ENCODE assay signal across 10 cellular contexts in the genomic region with DNA sequence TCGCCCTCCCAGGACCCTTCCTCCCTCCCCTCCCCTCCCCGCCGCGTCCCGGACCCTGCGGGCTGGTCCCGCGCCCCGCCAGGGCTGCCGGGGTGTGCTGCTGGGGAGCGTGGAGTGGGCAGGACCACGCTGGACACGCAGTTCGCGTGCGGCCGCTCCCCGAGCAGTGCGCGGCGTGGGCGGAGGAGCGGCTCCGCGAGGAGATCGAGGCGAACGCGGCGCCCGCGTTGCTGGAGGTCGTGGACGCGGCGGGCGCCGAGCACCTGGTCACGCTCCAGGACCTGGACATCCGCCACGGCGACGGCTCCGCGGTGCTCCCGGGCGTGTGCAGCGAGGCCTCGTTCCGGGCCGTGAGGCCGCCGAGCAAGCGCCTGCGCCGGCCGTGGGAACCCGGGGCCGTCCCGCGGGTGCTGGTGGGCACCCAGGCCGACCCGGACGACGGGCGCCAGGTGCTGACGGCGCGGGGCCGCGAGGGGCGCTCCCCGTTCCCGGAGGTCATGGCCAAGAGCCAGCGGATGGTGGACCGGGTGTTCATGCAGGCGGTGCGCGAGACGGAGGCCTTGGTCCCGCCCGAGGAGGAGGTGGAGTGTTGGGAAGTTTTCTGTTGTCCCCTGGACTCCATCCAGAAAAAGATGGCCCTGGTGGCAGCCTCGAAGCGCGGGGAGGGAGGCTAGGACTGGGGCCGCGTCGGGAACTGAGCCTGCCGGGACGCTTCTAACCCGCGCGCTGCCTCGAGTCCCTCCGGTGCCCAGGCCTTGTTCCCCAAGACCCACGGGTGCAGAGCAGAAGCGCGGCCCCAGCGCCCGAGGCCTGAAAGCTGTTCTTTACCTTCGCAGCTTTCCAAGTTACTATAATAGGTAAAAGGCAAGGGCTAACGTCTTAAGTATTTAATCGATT. TPM values are rescaled to one million over a fixed set of nuclear protein-coding genes. Genes with fewer than 3 reads are reported as not detected.
DNase-seq lines count a peak whose midpoint lies in the region; ATAC-seq, FAIRE-seq and TF ChIP-seq lines count a peak whose summit lies in the region.
"Had no signal": no experiment of that assay in that cellular context is flagged by ENCODE, and none has a peak within 500 bp of the region (broad histone marks: within the 10 kb centered on the region; RNA-seq: fewer than 3 reads in every experiment).

No MANE protein-coding gene starts in this region.

- TF ChIP-seq EP300 in H1 (IDR thresholded peaks at IDR 0.05; ENCODE audit: borderline replicate concordance in 1 of 2, low read depth in 2 of 2, low read length in 2 of 2): no peak
- no peak for TF ChIP-seq EP300 in stomach (IDR thresholded peaks at IDR 0.05)

- no peaks in the 10 kb centered on the region for H3K79me2 ChIP-seq in H1 (ENCODE audit: control insufficient read depth in 1 of 2, insufficient read depth in 2 of 2, low read length in 2 of 2)

- no peak overlapping the region for H3K23ac ChIP-seq in H1 (ENCODE audit: insufficient read length)

- H3K18ac ChIP-seq in H1 (ENCODE audit: extremely low read depth, low read length): peak overlapping the region; percentile 92; the same call in 1 of the 2 replicates

- no peak overlapping the region for H2AFZ ChIP-seq in H1 (ENCODE audit: low read length)

- H3K4me2 ChIP-seq in H1 (ENCODE audit: insufficient read depth in 1 of 2, low read depth in 2 of 2, low read length in 2 of 2): peak overlapping the region; percentile 65 to 66; a peak in 3 of 4 replicates

- no TSS peak for BruUV-seq in Panc1 (replicated peaks; lab: Mats Ljungman, UMichigan)

- no peaks in the 10 kb centered on the region for H3K9me3 ChIP-seq in Panc1 (ENCODE audit: control insufficient read depth, insufficient read depth, low read depth, low read length)
- no peaks in the 10 kb centered on the region; a peak in 1 of 4 replicates for H3K9me3 ChIP-seq in H1 (ENCODE audit: insufficient read depth in 2 of 2, low read depth in 1 of 2, low read length in 1 of 2)
- H3K9me3 ChIP-seq in lower lobe of right lung: no peaks in the 10 kb centered on the region
- H3K9me3 ChIP-seq in stomach: peaks cover 0 to 5% (median 0%) of the 10 kb centered on the region in 4 donors

- peak overlapping the region; percentile 36 for H4K5ac ChIP-seq in H1 (ENCODE audit: insufficient read length, low read depth, low read length)

- peaks cover 7% of the 10 kb centered on the region; the same call in 1 of the 2 replicates for H3K23me2 ChIP-seq in H1 (ENCODE audit: low read depth, low read length)

- H2BK20ac ChIP-seq in H1 (ENCODE audit: low read length): no peak overlapping the region

- H3K9ac ChIP-seq in H1 (replicated peaks in 1 of 4; ENCODE audit: extremely low read depth in 1 of 4, low read depth in 3 of 4, low read length in 3 of 4): peak overlapping the region in 2 of 4 experiments; percentile 24 to 36; a peak in 3 of 7 replicates

- H3K4me3 ChIP-seq in Panc1 (ENCODE audit: low read depth in 2 of 2, low read length in 2 of 2) (peak overlapping the region; percentile 31 to 37), H1 (ENCODE audit: extremely low read depth in 1 of 4, insufficient read depth in 2 of 4, low read depth in 3 of 4, low read length in 4 of 4) (peak overlapping the region; percentile 36 to 59 (median 44)), lower lobe of right lung (peak overlapping the region; percentile 45), stomach (peak overlapping the region; percentile 35 to 48 (median 39))

- no peaks in the 10 kb centered on the region for H3K36me3 ChIP-seq in Panc1 (ENCODE audit: control insufficient read depth, insufficient read depth, low read length)
- no peaks in the 10 kb centered on the region for H3K36me3 ChIP-seq in H1 (ENCODE audit: control insufficient read depth in 2 of 4, insufficient read depth in 4 of 4, low read length in 3 of 4)
- H3K36me3 ChIP-seq in lower lobe of right lung: no peaks in the 10 kb centered on the region
- no peaks in the 10 kb centered on the region for H3K36me3 ChIP-seq in stomach

- H4K20me1 ChIP-seq in H1 (replicated peaks in 1 of 2; ENCODE audit: control insufficient read depth in 1 of 2, insufficient read depth in 2 of 2, low read length in 2 of 2): no peaks in the 10 kb centered on the region

- H3K27ac ChIP-seq in Panc1 (ENCODE audit: low read length) (no peak overlapping the region), H1 (ENCODE audit: low read depth, low read length) (no peak overlapping the region), lower lobe of right lung (no peak overlapping the region), stomach (peak overlapping the region in 3 of 5 donors; percentile 19 to 61 (median 58))

- ATAC-seq in Panc1 (peak; percentile 69), lower lobe of right lung (peak; percentile 49 to 55), HG02870 (IDR thresholded peaks at IDR 0.05; ENCODE audit: unreplicated experiment) (no peak)

- intact Hi-C loops in Panc1 (cut with micrococcal nuclease; ENCODE audit: unreplicated experiment) (loop anchor here (5.0 kb wide), 1 partner anchor 137 kb away; no protein-coding TSS in a partner anchor), lower lobe of right lung (cut with DNase I) (no loop called here), stomach (cut with DNase I; ENCODE audit: low total_unique reads) (loop anchor here (10.0 kb wide), 1 partner anchor 95 kb away; no protein-coding TSS in a partner anchor)

- H3K4ac ChIP-seq in H1 (replicated peaks; ENCODE audit: insufficient read length, low read depth, low read length): no peak overlapping the region

- TF ChIP-seq POLR2A in H1 (IDR thresholded peaks at IDR 0.05; ENCODE audit: control extremely low read depth in 1 of 2, low read depth in 2 of 2, low read length in 2 of 2): no peak
- TF ChIP-seq POLR2A in stomach (IDR thresholded peaks at IDR 0.05): no peak

- in situ Hi-C loops in Panc1 (cut with HindIII; ENCODE audit: low pct_unique_long_range_greater_than_20kb, low sequenced_read_pairs): no loop called here

- CTCF ChIA-PET in Panc1 (lab: Charles Lee) (no interaction called here), H1 (lab: Charles Lee; ENCODE audit: partially characterized antibody) (interaction anchor here (0.8 to 3.8 kb wide), 4 partner anchors 12 to 175 kb away, joined by 3 to 31 read pairs (median 6); no protein-coding TSS in a partner anchor)

- no peak for TF ChIP-seq CTCF in Panc1 (IDR thresholded peaks at IDR 0.05)
- peak; percentile 18 to 37 (median 27); a peak in 3 of 4 replicates for TF ChIP-seq CTCF in H1 (IDR thresholded peaks at IDR 0.05; ENCODE audit: control extremely low read depth in 1 of 3, insufficient read depth in 1 of 3, low read depth in 1 of 3, low read length in 3 of 3)
- no peak for TF ChIP-seq CTCF in lower lobe of right lung (IDR thresholded peaks at IDR 0.05)
- TF ChIP-seq CTCF in stomach (IDR thresholded peaks at IDR 0.05): no peak

- peak overlapping the region; percentile 10 for H3K56ac ChIP-seq in H1 (replicated peaks; ENCODE audit: insufficient read length, low read depth, low read length)

- no peak overlapping the region for H2AK5ac ChIP-seq in H1 (ENCODE audit: low read depth, low read length)

- no peak overlapping the region for H2BK15ac ChIP-seq in H1 (ENCODE audit: low read length)

- H3K27me3 ChIP-seq in Panc1 (ENCODE audit: control insufficient read depth, insufficient read depth, low read length) (no peaks in the 10 kb centered on the region), H1 (replicated peaks in 1 of 4; ENCODE audit: control insufficient read depth in 3 of 4, extremely low read depth in 1 of 4, insufficient read depth in 3 of 4, low read length in 3 of 4) (peaks cover 0 to 20% (median 11%) of the 10 kb centered on the region in 4 experiments; a peak in 5 of 7 replicates), lower lobe of right lung (ENCODE audit: low read depth) (peaks cover 65% of the 10 kb centered on the region), stomach (peaks cover under 1 to 81% (median 24%) of the 10 kb centered on the region in 3 donors)

- H3K4me1 ChIP-seq in Panc1 (ENCODE audit: control insufficient read depth, insufficient read depth, low read length) (no peaks in the 10 kb centered on the region), H1 (replicated peaks in 1 of 4; ENCODE audit: control insufficient read depth in 3 of 4, insufficient read depth in 4 of 4, low read length in 3 of 4) (peaks cover 4 to 19% (median 12%) of the 10 kb centered on the region in 4 experiments), lower lobe of right lung (peaks cover 19% of the 10 kb centered on the region), stomach (peaks cover 11 to 28% (median 17%) of the 10 kb centered on the region in 4 donors)

- POLR2A ChIA-PET in Panc1 (lab: Charles Lee): interaction anchor here (0.6 kb wide), 1 partner anchor 35 kb away, joined by 3 read pairs; no protein-coding TSS in a partner anchor
- POLR2A ChIA-PET in H1 (lab: Charles Lee; ENCODE audit: partially characterized antibody): interaction anchor here (1.0 kb wide), 1 partner anchor 8 kb away, joined by 3 read pairs; no protein-coding TSS in a partner anchor

- H2BK120ac ChIP-seq in H1 (replicated peaks; ENCODE audit: low read depth, low read length): no peak overlapping the region

- H2BK12ac ChIP-seq in H1 (ENCODE audit: low read depth, low read length): no peak overlapping the region

- TF ChIP-seq RAD21 in H1 (IDR thresholded peaks at IDR 0.05 in 1 of 2, conservative IDR thresholded peaks at IDR 0.05 in 1 of 2; ENCODE audit: low read depth in 2 of 2, low read length in 2 of 2): peak in 1 of 2 experiments; percentile 14; a peak in 1 of 4 replicates

- DNase-seq in Panc1 (ENCODE audit: low read depth, low spot score) (no peak), H1 (ENCODE audit: low read depth in 1 of 2, low spot score in 2 of 2) (peak in 1 of 2 experiments; percentile 72), lower lobe of right lung (no peak), stomach (no peak), NCI-H187 treated with DMSO at 0.1 percent for 48 hours (lab: John Stamatoyannopoulos, UW) (no peak), cerebellar nuclear complex (lab: John Stamatoyannopoulos, UW) (no peak), D341Med (ENCODE audit: low spot score) (no peak)
- DNase-seq: effector memory CD4-positive, alpha-beta T cell; NCI-H1436 treated with DMSO at 0.1 percent for 48 hours had no signal

- H3K79me1 ChIP-seq in H1 (ENCODE audit: low read depth, low read length): no peaks in the 10 kb centered on the region

- no peak overlapping the region for H3K14ac ChIP-seq in H1 (ENCODE audit: insufficient read length)

- WGBS in H1 (ENCODE audit: extremely low coverage in 1 of 2, insufficient coverage in 1 of 2, insufficient read length in 1 of 2, insufficient replicate concordance in 2 of 2, low coverage in 1 of 2, low lambda C conversion rate in 2 of 2, missing lambda C conversion rate in 1 of 2), 2 experiments: 8% methylated on average over 70 of the region's 103 CpGs; no CpG with 5 or more reads in 1 of the 2 experiments
- WGBS in stomach, 5 donors: 16 to 74% (median 26%) methylated on average over 3 to 102 of the region's 103 CpGs

- no peak for FAIRE-seq in H1 (lab: Jason Lieb, UNC)

- no peak overlapping the region for H4K91ac ChIP-seq in H1 (replicated peaks; ENCODE audit: insufficient read length, low read length)

- H2BK5ac ChIP-seq in H1 (ENCODE audit: low read depth, low read length): no peak overlapping the region; the same call in 1 of the 2 replicates

- peak overlapping the region; percentile 90 for H4K8ac ChIP-seq in H1 (ENCODE audit: extremely low read depth, insufficient read depth, low read length)

RNA-seq across cellular contexts. Expression of gene EIF5, which starts 54.7 kb away (rescaled TPM):
- total RNA-seq in Panc1 (2021; ENCODE audit: unreplicated experiment): 238 TPM
- 91.2 TPM for polyA plus RNA-seq in Panc1 (2012; ENCODE audit: insufficient read length)
- 323 and 328 TPM in 2 replicates for total RNA-seq in H1 (2021; fragmentation: NEBNext Ultra II Directional; extraction: Animal tissue kit (Norgen Biotek cat#: 25700))
- polyA plus RNA-seq in H1 (2011; rRNA removed): 179 and 184 TPM in 2 replicates
- 254 TPM for polyA plus RNA-seq in H1 (2011; cell fraction: cytosol; rRNA removed)
- 169 TPM for polyA plus RNA-seq in H1 (2011; cell fraction: nucleus; rRNA removed)
- polyA plus RNA-seq in H1 (2012, experiment 1 of 2): 243 to 415 TPM (median 345 TPM) in 4 replicates
- polyA plus RNA-seq in H1 (2012, experiment 2 of 2): 24.0 TPM
- 314 TPM for polyA plus RNA-seq in H1 (2013, experiment 1 of 2)
- 325 TPM for polyA plus RNA-seq in H1 (2013, experiment 2 of 2)
- 277 and 334 TPM in 2 replicates for polyA minus RNA-seq in H1 (2011; rRNA and poly(A)+ RNA removed)
- polyA minus RNA-seq in H1 (2011; cell fraction: cytosol; rRNA and poly(A)+ RNA removed): 213 TPM
- 361 TPM for polyA minus RNA-seq in H1 (2011; cell fraction: nucleus; rRNA and poly(A)+ RNA removed)
- 266 TPM for total RNA-seq in lower lobe of right lung
- total RNA-seq in stomach: 100 to 1,000 TPM in 4 of 5 donors, 10 to 100 TPM in 1; 48.4 to 401 (median 202) TPM
- 10 to 100 TPM; 44.3 to 83.9 (median 51.9) TPM for polyA plus RNA-seq in stomach

Comparison
In these comparisons a context has a peak if more than half of its experiments do, and no peak if none do; other contexts are left out.
1. H3K27ac ChIP-seq: peak in stomach (3 of 5); none in Panc1 (single experiment), H1 (single experiment) and lower lobe of right lung (single experiment).
2. CTCF ChIP-seq: peak in H1 (3 of 3); none in Panc1 (single experiment), lower lobe of right lung (single experiment) and stomach (0 of 7).
3. Peak in every context shown above with its lines, with median percentiles within 50 percentile points of each other: H3K4me3 ChIP-seq.